Comparison of ENCODE assay signal across 8 cellular contexts in genomic region chr21:26136686-26137085, GRCh38. TPM values are rescaled to one million over a fixed set of nuclear protein-coding genes. Genes with fewer than 3 reads are reported as not detected.
A peak's percentile ranks its signal among the peaks of the same experiment; 100 is the strongest.
DNase-seq lines count a peak whose midpoint lies in the region; ATAC-seq and TF ChIP-seq lines count a peak whose summit lies in the region.

No MANE protein-coding gene starts in this region.

- no peak overlapping the region for H4K8ac ChIP-seq in neuronal stem cell (ENCODE audit: low read depth, low read length)

- H4K91ac ChIP-seq in neuronal stem cell (ENCODE audit: low read depth, low read length, poor library complexity) = no peak overlapping the region

- H3K36me3 ChIP-seq in osteoblast (ENCODE audit: insufficient read depth, low read length) (peaks cover 4% of the 10 kb centered on the region), lower lobe of right lung (no peaks in the 10 kb centered on the region), neuronal stem cell (replicated peaks in 1 of 2; ENCODE audit: control insufficient read depth in 2 of 2, insufficient read depth in 2 of 2, low read length in 2 of 2) (peaks cover 0 to 27% of the 10 kb centered on the region in 2 donors)

- H3K4ac ChIP-seq in neuronal stem cell (ENCODE audit: low read length) = no peak overlapping the region

- peak overlapping the region; percentile 19 for H3K27ac ChIP-seq in osteoblast (ENCODE audit: low read depth, low read length)
- H3K27ac ChIP-seq in lower lobe of right lung = no peak overlapping the region
- H3K27ac ChIP-seq in neuronal stem cell (replicated peaks; ENCODE audit: low read length) = no peak overlapping the region

- H3K4me3 Mint-ChIP-seq in activated CD4-positive, alpha-beta T cell treated with anti-CD3 and anti-CD28 coated beads, Interleukin-2, amount 10 ng/mL, durations not matched to agents 7 days and 5 days = no peak overlapping the region
- no peak overlapping the region for H3K4me3 Mint-ChIP-seq in HFFc6

- peak; percentile 96 for ATAC-seq in HG03565 (IDR thresholded peaks at IDR 0.05; ENCODE audit: unreplicated experiment)
- ATAC-seq in lower lobe of right lung = no peak

- H3K9me3 ChIP-seq in osteoblast (ENCODE audit: low read depth, low read length) (no peaks in the 10 kb centered on the region), lower lobe of right lung (no peaks in the 10 kb centered on the region), neuronal stem cell (replicated peaks in 1 of 2; ENCODE audit: control insufficient read depth in 2 of 2, insufficient read depth in 1 of 2, low read depth in 1 of 2, low read length in 2 of 2) (peaks cover 0 to 3% of the 10 kb centered on the region in 2 donors)

- CTCF ChIA-PET in activated CD4-positive, alpha-beta T cell treated with anti-CD3 and anti-CD28 coated beads, Interleukin-2, amount 10 ng/mL, durations not matched to agents 7 days and 5 days (lab: Charles Lee) = no interaction called here

- H2BK120ac ChIP-seq in neuronal stem cell (ENCODE audit: low read depth, low read length) = no peak overlapping the region

- H4K20me1 ChIP-seq in osteoblast (ENCODE audit: insufficient read depth, low read length) = peaks cover 17% of the 10 kb centered on the region

- no peak overlapping the region for H2BK15ac ChIP-seq in neuronal stem cell (ENCODE audit: low read length)

- H3K4me2 ChIP-seq in osteoblast (ENCODE audit: insufficient read depth, low read length) (no peak overlapping the region), neuronal stem cell (ENCODE audit: insufficient read depth, low read length, poor library complexity, severe bottlenecking) (no peak overlapping the region)

- H3K4me3 ChIP-seq in osteoblast (ENCODE audit: insufficient read depth, low read length) = no peak overlapping the region
- H3K4me3 ChIP-seq in lower lobe of right lung = no peak overlapping the region
- no peak overlapping the region for H3K4me3 ChIP-seq in neuronal stem cell (ENCODE audit: low read length in 2 of 2)

- H3K4me1 Mint-ChIP-seq in activated CD4-positive, alpha-beta T cell treated with anti-CD3 and anti-CD28 coated beads, Interleukin-2, amount 10 ng/mL, durations not matched to agents 7 days and 5 days = peaks cover 19% of the 10 kb centered on the region
- peaks cover 62% of the 10 kb centered on the region for H3K4me1 Mint-ChIP-seq in HFFc6 (ENCODE audit: low read depth)

- no peak overlapping the region for H3K23ac ChIP-seq in neuronal stem cell (ENCODE audit: low read depth, low read length, poor library complexity)

- no peaks in the 10 kb centered on the region for H3K27me3 Mint-ChIP-seq in activated CD4-positive, alpha-beta T cell treated with anti-CD3 and anti-CD28 coated beads, Interleukin-2, amount 10 ng/mL, durations not matched to agents 7 days and 5 days
- H3K27me3 Mint-ChIP-seq in HFFc6 (ENCODE audit: insufficient read depth) = no peaks in the 10 kb centered on the region

- H3K18ac ChIP-seq in neuronal stem cell (ENCODE audit: low read length) = no peak overlapping the region

- H2BK12ac ChIP-seq in neuronal stem cell (ENCODE audit: low read length) = no peak overlapping the region

- no CpG with 5 or more reads among the region's 6 CpGs for WGBS in neuronal stem cell (ENCODE audit: extremely low coverage in 2 of 2, insufficient read length in 2 of 2, insufficient replicate concordance in 1 of 2), 2 donors

- H2AFZ ChIP-seq in osteoblast (ENCODE audit: low read length) = no peak overlapping the region
- no peak overlapping the region for H2AFZ ChIP-seq in neuronal stem cell (ENCODE audit: low read length)

- peak overlapping the region; percentile 11 for H3K27ac Mint-ChIP-seq in activated CD4-positive, alpha-beta T cell treated with anti-CD3 and anti-CD28 coated beads, Interleukin-2, amount 10 ng/mL, durations not matched to agents 7 days and 5 days
- peak overlapping the region; percentile 26; the same call in 1 of the 2 replicates for H3K27ac Mint-ChIP-seq in HFFc6

- H2BK5ac ChIP-seq in neuronal stem cell (ENCODE audit: low read length) = no peak overlapping the region

- no peaks in the 10 kb centered on the region for H3K36me3 Mint-ChIP-seq in activated CD4-positive, alpha-beta T cell treated with anti-CD3 and anti-CD28 coated beads, Interleukin-2, amount 10 ng/mL, durations not matched to agents 7 days and 5 days (ENCODE audit: low read depth)
- H3K36me3 Mint-ChIP-seq in HFFc6 (ENCODE audit: low read depth) = peaks cover 32% of the 10 kb centered on the region

- no peaks in the 10 kb centered on the region for H3K27me3 ChIP-seq in osteoblast (ENCODE audit: insufficient read depth, low read length)
- no peaks in the 10 kb centered on the region for H3K27me3 ChIP-seq in lower lobe of right lung (ENCODE audit: low read depth)
- H3K27me3 ChIP-seq in neuronal stem cell (ENCODE audit: control insufficient read depth in 3 of 3, insufficient read depth in 3 of 3, low read depth in 1 of 3, low read length in 3 of 3) = no peaks in the 10 kb centered on the region

- no peaks in the 10 kb centered on the region for H3K79me1 ChIP-seq in neuronal stem cell (ENCODE audit: low read depth, low read length)

- no peak for TF ChIP-seq CTCF in HFFc6 (IDR thresholded peaks at IDR 0.05)
- no peak for TF ChIP-seq CTCF in osteoblast (IDR thresholded peaks at IDR 0.05; ENCODE audit: extremely low read depth, low read depth, low read length)
- no peak for TF ChIP-seq CTCF in lower lobe of right lung (IDR thresholded peaks at IDR 0.05)

- intact Hi-C loops in lower lobe of right lung (cut with DNase I) = no loop called here

- H3K4me1 ChIP-seq in osteoblast (ENCODE audit: insufficient read depth, low read length) = peaks cover 29% of the 10 kb centered on the region
- peaks cover 18% of the 10 kb centered on the region for H3K4me1 ChIP-seq in lower lobe of right lung
- H3K4me1 ChIP-seq in neuronal stem cell (ENCODE audit: control insufficient read depth in 2 of 2, insufficient read depth in 1 of 2, low read depth in 1 of 2, low read length in 2 of 2) = peaks cover 0 to 2% of the 10 kb centered on the region in 2 donors

- POLR2A ChIA-PET in activated CD4-positive, alpha-beta T cell treated with anti-CD3 and anti-CD28 coated beads, Interleukin-2, amount 10 ng/mL, durations not matched to agents 7 days and 5 days (lab: Charles Lee) = no interaction called here

- H3K14ac ChIP-seq in neuronal stem cell (ENCODE audit: low read length) = no peak overlapping the region

- H3K79me2 ChIP-seq in osteoblast (ENCODE audit: insufficient read depth, low read length) = peaks cover 88% of the 10 kb centered on the region

- no peak overlapping the region for H2AK5ac ChIP-seq in neuronal stem cell (ENCODE audit: low read depth, low read length)

- H3K9ac ChIP-seq in neuronal stem cell (ENCODE audit: low read depth, low read length, poor library complexity) = no peak overlapping the region

- peak; percentile 29 for DNase-seq in activated CD4-positive, alpha-beta T cell treated with anti-CD3 and anti-CD28 coated beads, Interleukin-2, amount 10 ng/mL, durations not matched to agents 7 days and 5 days
- DNase-seq in activated CD4-positive, alpha-beta T cell treated with anti-CD3 and anti-CD28 coated beads, Interleukin-2, amount 50 U/mL, for 1 hour = no peak
- no peak for DNase-seq in HFFc6
- no peak for DNase-seq in osteoblast (ENCODE audit: insufficient read length, low spot score, missing footprints)
- DNase-seq in lower lobe of right lung = no peak
- DNase-seq in GOT3 (lab: John Stamatoyannopoulos, UW) = no peak
- DNase-seq in neuronal stem cell (ENCODE audit: low spot score) = no peak

- peaks cover 3% of the 10 kb centered on the region for H3K9me3 Mint-ChIP-seq in activated CD4-positive, alpha-beta T cell treated with anti-CD3 and anti-CD28 coated beads, Interleukin-2, amount 10 ng/mL, durations not matched to agents 7 days and 5 days
- peaks cover 7% of the 10 kb centered on the region for H3K9me3 Mint-ChIP-seq in HFFc6

RNA-seq across cellular contexts. Expression of gene APP, which starts 33.9 kb away (rescaled TPM):
- total RNA-seq in activated CD4-positive, alpha-beta T cell treated with anti-CD3 and anti-CD28 coated beads, Interleukin-2, amount 10 ng/mL, durations not matched to agents 7 days and 5 days = 10 to 100 TPM; 31.0 to 31.4 TPM
- 100 to 1,000 TPM; 396 to 438 (median 425) TPM for total RNA-seq in HFFc6 (2021; fragmentation: NEBNext Ultra II Directional; extraction: Animal tissue kit (Norgen Biotek cat#: 25700))
- total RNA-seq in osteoblast = 344 and 373 TPM in 2 replicates
- total RNA-seq in lower lobe of right lung = 358 TPM
- polyA plus RNA-seq in neuronal stem cell (2013, experiment 1 of 2) = 211 TPM
- polyA plus RNA-seq in neuronal stem cell (2013, experiment 2 of 2) = 208 TPM

Comparison
In these comparisons a context has a peak if more than half of its experiments do, and no peak if none do; other contexts are left out.
1. RNA of gene APP, which starts 33.9 kb away (total RNA-seq): 396 to 438 TPM in HFFc6, 344 to 373 TPM in osteoblast and 358 TPM in lower lobe of right lung (single experiment); 31.0 to 31.4 TPM in activated CD4-positive, alpha-beta T cell treated with anti-CD3 and anti-CD28 coated beads, Interleukin-2, amount 10 ng/mL, durations not matched to agents 7 days and 5 days; every median in the first group is over 10 times any median in the second.